14 cellular contexts compared by ENCODE assay signal in genomic region chr17:79948918-79949645, GRCh38.
DNase-seq lines count a peak whose midpoint lies in the region; ATAC-seq and TF ChIP-seq lines count a peak whose summit lies in the region.
"Had no signal": no experiment of that assay in that cellular context is flagged by ENCODE, and none has a peak within 500 bp of the region (broad histone marks: within the 10 kb centered on the region; RNA-seq: fewer than 3 reads in every experiment).

No MANE protein-coding gene starts in this region.

- H3K27me3 Mint-ChIP-seq in progenitor cell of endocrine pancreas, result no peaks in the 10 kb centered on the region
- H3K27me3 Mint-ChIP-seq: activated CD4-positive, alpha-beta T cell treated with anti-CD3 and anti-CD28 coated beads, Interleukin-2, amount 10 ng/mL, durations not matched to agents 7 days and 5 days; CD4-positive, alpha-beta T cell had no signal

- H3K27me3 ChIP-seq in iPS-15b (ENCODE audit: control insufficient read depth, insufficient read depth, low read length), result no peaks in the 10 kb centered on the region

- peak overlapping the region; percentile 80 for H3K27ac Mint-ChIP-seq in progenitor cell of endocrine pancreas
- H3K27ac Mint-ChIP-seq: activated CD4-positive, alpha-beta T cell treated with anti-CD3 and anti-CD28 coated beads, Interleukin-2, amount 10 ng/mL, durations not matched to agents 7 days and 5 days; CD4-positive, alpha-beta T cell had no signal

- in situ Hi-C loops in SK-MEL-5 (cut with HindIII; ENCODE audit: low pct_unique_long_range_greater_than_20kb, low sequenced_read_pairs), result no loop called here

- peak overlapping the region; percentile 49 for H3K4me3 ChIP-seq in iPS-15b (ENCODE audit: low read depth, low read length)
- H3K4me3 ChIP-seq: thoracic aorta had no signal

- TF ChIP-seq CTCF in progenitor cell of endocrine pancreas (IDR thresholded peaks at IDR 0.05; ENCODE audit: unreplicated experiment), result no peak

- H3K4me1 ChIP-seq in iPS-15b (ENCODE audit: control insufficient read depth, insufficient read depth, low read length), result peaks cover 15% of the 10 kb centered on the region

- H3K36me3 ChIP-seq in iPS-15b (ENCODE audit: control insufficient read depth, insufficient read depth, low read length), result peaks cover 36% of the 10 kb centered on the region

- H3K9me3 Mint-ChIP-seq in progenitor cell of endocrine pancreas (ENCODE audit: low read depth), result no peaks in the 10 kb centered on the region
- H3K9me3 Mint-ChIP-seq: activated CD4-positive, alpha-beta T cell treated with anti-CD3 and anti-CD28 coated beads, Interleukin-2, amount 10 ng/mL, durations not matched to agents 7 days and 5 days; CD4-positive, alpha-beta T cell had no signal

- ATAC-seq in activated CD4-positive, CD25-positive, alpha-beta regulatory T cell treated with anti-CD3 and anti-CD28 coated beads, Interleukin-2, amount 50 U/mL, for 24 hours, result no peak
- ATAC-seq in GM18517 (IDR thresholded peaks at IDR 0.05; ENCODE audit: unreplicated experiment), result no peak

- H3K4me3 Mint-ChIP-seq in progenitor cell of endocrine pancreas (ENCODE audit: low read depth), result no peak overlapping the region
- H3K4me3 Mint-ChIP-seq: activated CD4-positive, alpha-beta T cell treated with anti-CD3 and anti-CD28 coated beads, Interleukin-2, amount 10 ng/mL, durations not matched to agents 7 days and 5 days; CD4-positive, alpha-beta T cell had no signal

- no peaks in the 10 kb centered on the region for H3K9me3 ChIP-seq in iPS-15b (ENCODE audit: control insufficient read depth, insufficient read depth, low read length)
- H3K9me3 ChIP-seq: thoracic aorta had no signal

- peaks cover 18% of the 10 kb centered on the region for H3K36me3 Mint-ChIP-seq in progenitor cell of endocrine pancreas (ENCODE audit: insufficient read depth)

- peaks cover 40% of the 10 kb centered on the region for H3K4me1 Mint-ChIP-seq in progenitor cell of endocrine pancreas (ENCODE audit: low read depth)
- H3K4me1 Mint-ChIP-seq: activated CD4-positive, alpha-beta T cell treated with anti-CD3 and anti-CD28 coated beads, Interleukin-2, amount 10 ng/mL, durations not matched to agents 7 days and 5 days had no signal

- H3K9ac ChIP-seq in iPS-15b (ENCODE audit: low read depth, low read length), result peak overlapping the region; percentile 84

- DNase-seq in activated CD4-positive, CD25-positive, alpha-beta regulatory T cell treated with anti-CD3 and anti-CD28 coated beads, Interleukin-2, amount 50 U/mL, for 72 hours, result peak; percentile 9
- DNase-seq in SK-MEL-5 (ENCODE audit: low read depth, low spot score) (peak; percentile 77), progenitor cell of endocrine pancreas (ENCODE audit: low spot score, unreplicated experiment) (no peak), NCI-H2171 treated with DMSO at 0.1 percent for 48 hours (lab: John Stamatoyannopoulos, UW) (no peak), NCI-H2029 (lab: John Stamatoyannopoulos, UW) (no peak)
- DNase-seq: activated CD4-positive, alpha-beta T cell treated with anti-CD3 and anti-CD28 coated beads, Interleukin-2, amount 10 ng/mL, durations not matched to agents 7 days and 5 days; activated T-cell treated with anti-CD3 and anti-CD28 coated beads for 4 hours; CD4-positive, alpha-beta T cell; NCI-H2029 treated with DMSO at 0.1 percent for 48 hours; NCI-H748 treated with DMSO at 0.1 percent for 48 hours had no signal

Comparison
In these comparisons a context has a peak if more than half of its experiments do, and no peak if none do; other contexts are left out.
1. DNase-seq: peak in activated CD4-positive, CD25-positive, alpha-beta regulatory T cell treated with anti-CD3 and anti-CD28 coated beads, Interleukin-2, amount 50 U/mL, for 72 hours (single experiment) and SK-MEL-5 (single experiment); none in progenitor cell of endocrine pancreas (single experiment), NCI-H2171 treated with DMSO at 0.1 percent for 48 hours (single experiment) and NCI-H2029 (single experiment).